In the genomic region with DNA sequence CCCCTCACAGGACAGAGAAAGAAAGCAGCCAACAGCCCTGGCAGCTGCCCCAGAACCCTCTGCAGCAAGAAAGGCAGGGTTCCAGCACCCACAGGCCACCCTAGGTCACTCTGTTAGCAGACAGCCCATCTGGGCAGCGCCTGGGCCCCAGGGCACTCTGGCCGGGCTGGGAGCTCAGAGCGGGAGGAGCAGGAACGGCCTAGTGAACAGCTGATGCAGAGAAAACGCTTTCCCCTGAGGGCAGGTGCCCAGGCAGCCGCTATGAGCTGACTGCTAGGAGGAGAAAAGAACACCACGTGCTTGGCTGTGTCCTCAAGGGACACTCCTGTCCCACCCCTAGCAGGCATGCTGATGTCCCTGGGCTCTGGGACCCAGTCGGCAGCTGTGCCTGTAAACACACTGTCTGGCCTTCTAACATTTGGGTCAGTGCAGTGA, we compare ENCODE assay signal across 8 cellular contexts. TPM values are rescaled to one million over a fixed set of nuclear protein-coding genes. Genes with fewer than 3 reads are reported as not detected.
A peak's percentile ranks its signal among the peaks of the same experiment; 100 is the strongest.
DNase-seq lines count a peak whose midpoint lies in the region; ATAC-seq and TF ChIP-seq lines count a peak whose summit lies in the region.

No MANE protein-coding gene starts in this region.

- 61% methylated on average over 7 of the region's 8 CpGs for WGBS in prostate gland

- H3K27me3 ChIP-seq in OCI-LY3 (ENCODE audit: low read depth, low read length), result no peaks in the 10 kb centered on the region
- no peaks in the 10 kb centered on the region for H3K27me3 ChIP-seq in prostate gland (replicated peaks; ENCODE audit: insufficient read depth)
- no peaks in the 10 kb centered on the region for H3K27me3 ChIP-seq in effector memory CD4-positive, alpha-beta T cell (replicated peaks; ENCODE audit: control insufficient read depth, insufficient read depth, low read length, poor library complexity, severe bottlenecking)

- no peak overlapping the region for H3K4me3 ChIP-seq in OCI-LY3 (ENCODE audit: low read length)
- no peak overlapping the region for H3K4me3 ChIP-seq in prostate gland
- no peak overlapping the region for H3K4me3 ChIP-seq in effector memory CD4-positive, alpha-beta T cell (ENCODE audit: insufficient read depth, low read depth, low read length, poor library complexity, severe bottlenecking)

- no peaks in the 10 kb centered on the region for H3K36me3 ChIP-seq in OCI-LY3 (replicated peaks; ENCODE audit: low read depth, low read length)
- H3K36me3 ChIP-seq in prostate gland, result peaks cover 0 to 2% of the 10 kb centered on the region in 2 donors
- H3K36me3 ChIP-seq in effector memory CD4-positive, alpha-beta T cell (ENCODE audit: control insufficient read depth, insufficient read depth, low read length), result peaks cover 30% of the 10 kb centered on the region

- no peak for TF ChIP-seq CTCF in OCI-LY3 (IDR thresholded peaks at IDR 0.05; ENCODE audit: low read depth, low read length)
- TF ChIP-seq CTCF in prostate gland (IDR thresholded peaks at IDR 0.05), result no peak

- H3K4me2 ChIP-seq in OCI-LY3 (ENCODE audit: low read length), result peak overlapping the region; percentile 83

- H3K9ac ChIP-seq in OCI-LY3 (ENCODE audit: low read length), result no peak overlapping the region; the same call in 1 of the 2 replicates

- H2AFZ ChIP-seq in OCI-LY3 (ENCODE audit: low read depth, low read length), result no peak overlapping the region

- ATAC-seq in HG03280 (IDR thresholded peaks at IDR 0.05; ENCODE audit: unreplicated experiment), result no peak

- DNase-seq in GF-D8 (lab: John Stamatoyannopoulos, UW) (peak; percentile 9), fibroblast of the conjunctiva (ENCODE audit: low read depth) (peak; percentile 13), prostate gland (ENCODE audit: low spot score) (no peak), NOMO-1 treated with DMSO at 0.1 percent for 48 hours (lab: John Stamatoyannopoulos, UW; ENCODE audit: unreplicated experiment) (no peak)
- no peak for DNase-seq in effector memory CD4-positive, alpha-beta T cell
- DNase-seq in activated T-cell treated with anti-CD3 and anti-CD28 coated beads, Interleukin-2, amount 50 U/mL, for 48 hours, result no peak

- H3K27ac ChIP-seq in OCI-LY3 (ENCODE audit: low read length) (no peak overlapping the region), prostate gland (peak overlapping the region; percentile 27 to 39)
- no peak overlapping the region for H3K27ac ChIP-seq in effector memory CD4-positive, alpha-beta T cell (ENCODE audit: insufficient read depth, low read length, poor library complexity, severe bottlenecking)

- H3K9me3 ChIP-seq in OCI-LY3 (ENCODE audit: insufficient read depth, low read length), result no peaks in the 10 kb centered on the region
- H3K9me3 ChIP-seq in prostate gland, result no peaks in the 10 kb centered on the region
- no peaks in the 10 kb centered on the region for H3K9me3 ChIP-seq in effector memory CD4-positive, alpha-beta T cell (ENCODE audit: control insufficient read depth, low read length)

- intact Hi-C loops in prostate gland (cut with DNase I), result no loop called here

- TF ChIP-seq POLR2A in prostate gland (IDR thresholded peaks at IDR 0.05), result no peak

- H3K79me2 ChIP-seq in OCI-LY3 (ENCODE audit: low read length), result no peaks in the 10 kb centered on the region; the same call in 1 of the 2 replicates

- H3K4me1 ChIP-seq in OCI-LY3 (ENCODE audit: low read length), result peaks cover 38% of the 10 kb centered on the region
- peaks cover 44% of the 10 kb centered on the region for H3K4me1 ChIP-seq in prostate gland (replicated peaks)
- H3K4me1 ChIP-seq in effector memory CD4-positive, alpha-beta T cell (ENCODE audit: control insufficient read depth, insufficient read depth, low read length, poor library complexity, severe bottlenecking), result peaks cover 58% of the 10 kb centered on the region

- peaks cover 23% of the 10 kb centered on the region for H4K20me1 ChIP-seq in OCI-LY3 (ENCODE audit: insufficient read depth, low read length)

RNA-seq across cellular contexts. Expression of a gene that starts 6.6 kb away (rescaled TPM):
- total RNA-seq in prostate gland, result 10 to 100 TPM; 49.6 to 77.4 TPM

RNA-seq across cellular contexts. Expression of a gene that starts 49.2 kb away (rescaled TPM):
- total RNA-seq in prostate gland, result 10 to 100 TPM; 10.7 to 14.0 TPM

RNA-seq across cellular contexts. Expression of a gene that starts 52.7 kb away (rescaled TPM):
- total RNA-seq in prostate gland, result 1 to 10 TPM; 1.7 to 2.8 TPM

Comparison
In these comparisons a context has a peak if more than half of its experiments do, and no peak if none do; other contexts are left out.
1. DNase-seq: peak in GF-D8 (single experiment) and fibroblast of the conjunctiva (single experiment); none in prostate gland (single experiment), NOMO-1 treated with DMSO at 0.1 percent for 48 hours (single experiment), effector memory CD4-positive, alpha-beta T cell (0 of 3) and activated T-cell treated with anti-CD3 and anti-CD28 coated beads, Interleukin-2, amount 50 U/mL, for 48 hours (0 of 2).
2. H3K27ac ChIP-seq: peak in prostate gland (2 of 2); none in OCI-LY3 (single experiment) and effector memory CD4-positive, alpha-beta T cell (single experiment).